Comparison of ENCODE assay signal across 8 cellular contexts in the genomic region with DNA sequence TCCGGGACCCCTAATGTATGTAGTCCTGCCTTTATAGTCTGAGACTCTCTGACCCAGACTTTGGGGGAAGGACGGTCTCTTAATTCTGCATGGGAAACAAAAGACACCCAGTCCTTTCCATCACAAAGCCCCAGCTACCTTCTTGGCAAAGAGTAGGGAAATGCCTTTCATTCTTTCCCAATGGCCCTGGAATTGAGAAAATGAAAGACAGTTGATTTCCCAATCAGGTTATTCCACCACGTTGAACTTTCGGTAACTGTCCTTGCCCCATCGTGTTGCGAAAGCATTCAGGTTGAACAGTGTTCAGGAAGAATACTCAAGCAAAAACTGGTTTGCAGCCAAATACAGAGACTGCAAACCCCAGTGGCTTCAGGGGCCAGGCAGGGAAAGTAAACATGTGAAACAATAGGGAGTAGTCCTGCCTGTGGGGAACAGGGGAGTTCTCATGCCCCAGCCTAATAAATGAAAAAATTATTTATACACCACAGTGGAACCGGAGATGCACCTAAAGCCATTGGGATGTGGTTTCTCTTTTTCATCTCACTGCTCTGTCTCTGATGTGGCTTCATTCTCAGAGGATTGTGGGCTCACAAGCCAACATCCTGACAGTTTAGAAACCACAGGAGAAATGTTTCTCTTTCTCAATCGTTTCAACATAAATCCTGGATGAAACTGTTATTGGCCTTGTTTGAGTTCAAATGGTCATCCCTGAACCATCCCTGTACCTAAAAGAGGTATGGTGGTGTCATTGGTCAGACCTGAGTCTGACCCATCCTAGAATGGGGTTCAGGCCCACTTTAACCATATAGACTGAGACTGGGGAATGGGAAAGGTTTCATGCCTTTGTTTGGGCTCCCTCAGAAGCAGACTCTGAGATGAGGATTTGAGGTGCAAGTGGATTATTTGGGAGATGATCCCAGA. TPM values are rescaled to one million over a fixed set of nuclear protein-coding genes. Genes with fewer than 3 reads are reported as not detected.
DNase-seq lines count a peak whose midpoint lies in the region; ATAC-seq and TF ChIP-seq lines count a peak whose summit lies in the region.

No MANE protein-coding gene starts in this region.

- no peaks in the 10 kb centered on the region for H3K36me3 ChIP-seq in SK-N-SH (replicated peaks in 1 of 2; ENCODE audit: control insufficient read depth in 1 of 2, insufficient read depth in 2 of 2, low read length in 1 of 2)
- no peaks in the 10 kb centered on the region for H3K36me3 ChIP-seq in naive thymus-derived CD4-positive, alpha-beta T cell (ENCODE audit: control insufficient read depth in 2 of 3, insufficient read depth in 3 of 3, low read length in 3 of 3)

- no peaks in the 10 kb centered on the region for H3K9me2 ChIP-seq in SK-N-SH

- H3K9me3 ChIP-seq in AG04450 (ENCODE audit: control insufficient read depth, insufficient read depth, low read length) = no peaks in the 10 kb centered on the region
- H3K9me3 ChIP-seq in SK-N-SH = no peaks in the 10 kb centered on the region
- no peaks in the 10 kb centered on the region for H3K9me3 ChIP-seq in naive thymus-derived CD4-positive, alpha-beta T cell (ENCODE audit: control insufficient read depth in 2 of 3, low read length in 3 of 3)

- peak overlapping the region; percentile 42; the same call in 1 of the 2 replicates for H2AFZ ChIP-seq in SK-N-SH (ENCODE audit: low read depth)

- H3K9ac ChIP-seq in SK-N-SH = no peak overlapping the region

- H3K27me3 ChIP-seq in AG04450 (ENCODE audit: control insufficient read depth, insufficient read depth, low read length) (no peaks in the 10 kb centered on the region), SK-N-SH (ENCODE audit: insufficient read depth) (no peaks in the 10 kb centered on the region)
- peaks cover 0 to 14% of the 10 kb centered on the region in 2 donors for H3K27me3 ChIP-seq in naive thymus-derived CD4-positive, alpha-beta T cell (ENCODE audit: control insufficient read depth in 2 of 2, insufficient read depth in 2 of 2, low read length in 2 of 2)

- 49% methylated on average over 8 of the region's 8 CpGs for WGBS in SK-N-SH (ENCODE audit: low lambda C conversion rate)

- TF ChIP-seq CTCF in AG04450 (IDR thresholded peaks at IDR 0.05; ENCODE audit: low read depth, low read length) = no peak
- TF ChIP-seq CTCF in SK-N-SH (IDR thresholded peaks at IDR 0.05) = no peak

- H3K4me3 ChIP-seq in AG04450 (ENCODE audit: low read depth, low read length) = no peak overlapping the region
- H3K4me3 ChIP-seq in SK-N-SH (ENCODE audit: low read depth in 2 of 2, low read length in 1 of 2) = no peak overlapping the region
- peak overlapping the region; percentile 9 for H3K4me3 ChIP-seq in naive thymus-derived CD4-positive, alpha-beta T cell (ENCODE audit: low read length)

- no peak for TF ChIP-seq RAD21 in SK-N-SH (IDR thresholded peaks at IDR 0.05; ENCODE audit: low read length)

- intact Hi-C loops in naive thymus-derived CD4-positive, alpha-beta T cell (cut with micrococcal nuclease) = loop anchor here in 1 of 2 donors (2.0 kb wide), 1 partner anchor 34 kb away; no protein-coding TSS in a partner anchor

- peaks cover 4% of the 10 kb centered on the region for H3F3A ChIP-seq in SK-N-SH (replicated peaks; ENCODE audit: insufficient read depth)

- ATAC-seq in naive thymus-derived CD4-positive, alpha-beta T cell = peak; percentile 74
- ATAC-seq in HG02852 (IDR thresholded peaks at IDR 0.05; ENCODE audit: unreplicated experiment) = no peak
- no peak for ATAC-seq in HG02642 (IDR thresholded peaks at IDR 0.05; ENCODE audit: poor library complexity, unreplicated experiment)

- peaks cover 43 to 75% (median 62%) of the 10 kb centered on the region in 5 donors for H3K27me3 Mint-ChIP-seq in naive thymus-derived CD4-positive, alpha-beta T cell

- DNase-seq in AG04450 (ENCODE audit: low read depth, low spot score) = peak; percentile 38
- peak; percentile 28 for DNase-seq in HK-2 (ENCODE audit: unreplicated experiment)
- DNase-seq in SK-N-SH = no peak
- peak; percentile 89 for DNase-seq in epithelial cell of prostate (ENCODE audit: low read depth, low spot score)
- DNase-seq in naive thymus-derived CD4-positive, alpha-beta T cell = peak in 7 of 9 donors; percentile 18 to 73 (median 68)
- no peak for DNase-seq in middle frontal gyrus (ENCODE audit: extremely low spot score, low spot score)

- no peak overlapping the region for H3K4me2 ChIP-seq in SK-N-SH

- POLR2A ChIA-PET in AG04450 (lab: Yijun Ruan, JAX) = interaction anchor here (0.9 kb wide), 1 partner anchor 21 kb away, joined by 3 read pairs; no protein-coding TSS in a partner anchor
- POLR2A ChIA-PET in SK-N-SH (lab: Yijun Ruan, JAX) = no interaction called here
- POLR2A ChIA-PET in naive thymus-derived CD4-positive, alpha-beta T cell (lab: Charles Lee) = no interaction called here

- peaks cover 0 to 3% of the 10 kb centered on the region in 2 experiments; a peak in 1 of 4 replicates for H3K4me1 ChIP-seq in SK-N-SH (ENCODE audit: control insufficient read depth in 1 of 2, insufficient read depth in 2 of 2, low read depth in 1 of 2, low read length in 1 of 2)
- peaks cover 13 to 20% of the 10 kb centered on the region in 2 donors for H3K4me1 ChIP-seq in naive thymus-derived CD4-positive, alpha-beta T cell (ENCODE audit: control insufficient read depth in 2 of 2, insufficient read depth in 2 of 2, low read length in 2 of 2)

- H3K79me2 ChIP-seq in SK-N-SH (ENCODE audit: insufficient read depth) = no peaks in the 10 kb centered on the region

- H3K27ac ChIP-seq in AG04450 (ENCODE audit: low read depth, low read length) = peak overlapping the region; percentile 53
- no peak overlapping the region for H3K27ac ChIP-seq in SK-N-SH (ENCODE audit: low read depth in 2 of 2, low read length in 1 of 2)
- peak overlapping the region; percentile 72 for H3K27ac ChIP-seq in epithelial cell of prostate
- no peak overlapping the region for H3K27ac ChIP-seq in naive thymus-derived CD4-positive, alpha-beta T cell (ENCODE audit: low read depth, low read length)

- H3K4me3 Mint-ChIP-seq in naive thymus-derived CD4-positive, alpha-beta T cell = peak overlapping the region; percentile 46 to 80 (median 70)

- no peak for TF ChIP-seq EP300 in SK-N-SH (IDR thresholded peaks at IDR 0.05; ENCODE audit: borderline replicate concordance in 1 of 2, low read depth in 1 of 2, low read length in 1 of 2)

- H3K36me3 Mint-ChIP-seq in naive thymus-derived CD4-positive, alpha-beta T cell = peaks cover 0 to 10% (median 0%) of the 10 kb centered on the region in 5 donors

- H4K20me1 ChIP-seq in SK-N-SH (ENCODE audit: insufficient read depth) = no peaks in the 10 kb centered on the region

- H3K4me1 Mint-ChIP-seq in naive thymus-derived CD4-positive, alpha-beta T cell = peaks cover 19 to 45% (median 25%) of the 10 kb centered on the region in 7 donors

- peaks cover 0 to 4% (median 0%) of the 10 kb centered on the region in 11 donors for H3K9me3 Mint-ChIP-seq in naive thymus-derived CD4-positive, alpha-beta T cell

- peak overlapping the region in 4 of 9 donors; percentile 19 to 72 (median 58) for H3K27ac Mint-ChIP-seq in naive thymus-derived CD4-positive, alpha-beta T cell

- CTCF ChIA-PET in AG04450 (lab: Charles Lee) (interaction anchor here (0.7 to 0.9 kb wide), 2 partner anchors 53 to 73 kb away, joined by 3 to 5 read pairs; no protein-coding TSS in a partner anchor), SK-N-SH (lab: Yijun Ruan, JAX) (interaction anchor here (1.4 kb wide), 1 partner anchor 158 kb away, joined by 5 read pairs; no protein-coding TSS in a partner anchor)
- CTCF ChIA-PET in naive thymus-derived CD4-positive, alpha-beta T cell (lab: Charles Lee) = no interaction called here

TF ChIP-seq in SK-N-SH, 30 proteins besides CTCF, POLR2A, EP300 and RAD21 (continues in another document):
- TF ChIP-seq FOXJ3 (CRISPR knock-in tag; IDR thresholded peaks at IDR 0.05) = no peak
- TF ChIP-seq RCOR1 (IDR thresholded peaks at IDR 0.05; ENCODE audit: low read length) = no peak
- no peak for TF ChIP-seq GATA2 (CRISPR knock-in tag; IDR thresholded peaks at IDR 0.05)
- no peak for TF ChIP-seq REST (IDR thresholded peaks at IDR 0.05; ENCODE audit: low read depth, low read length)

RNA-seq across cellular contexts. Expression of gene SLC9A8, which starts 44.2 kb away (rescaled TPM):
- polyA plus RNA-seq in AG04450 (2011; rRNA removed) (2.3 and 3.2 TPM in 2 replicates), SK-N-SH (2012; rRNA removed) (2.8 and 3.4 TPM in 2 replicates)
- polyA minus RNA-seq in AG04450 (2011; rRNA and poly(A)+ RNA removed) = 9.5 and 10.1 TPM in 2 replicates
- 1.4 and 2.1 TPM in 2 replicates for polyA plus RNA-seq in SK-N-SH (2012; cell fraction: cytosol; rRNA removed)
- 14.7 and 15.7 TPM in 2 replicates for polyA plus RNA-seq in SK-N-SH (2012; cell fraction: nucleus; rRNA removed)
- 10 to 100 TPM; 21.7 to 42.5 (median 25.7) TPM for total RNA-seq in naive thymus-derived CD4-positive, alpha-beta T cell
- polyA plus RNA-seq in naive thymus-derived CD4-positive, alpha-beta T cell = 1 to 10 TPM; 6.2 to 7.2 TPM

RNA-seq across cellular contexts. Expression of gene B4GALT5, which starts 54.8 kb away (rescaled TPM):
- polyA plus RNA-seq in AG04450 (2011; rRNA removed) (28.0 and 32.5 TPM in 2 replicates), SK-N-SH (2012; rRNA removed) (35.1 and 40.5 TPM in 2 replicates)
- polyA minus RNA-seq in AG04450 (2011; rRNA and poly(A)+ RNA removed) = 27.6 and 28.3 TPM in 2 replicates
- polyA plus RNA-seq in SK-N-SH (2012; cell fraction: cytosol; rRNA removed) = 42.3 and 44.9 TPM in 2 replicates
- 13.2 and 19.3 TPM in 2 replicates for polyA plus RNA-seq in SK-N-SH (2012; cell fraction: nucleus; rRNA removed)
- 10 to 100 TPM in 2 of 5 experiments, 1 to 10 TPM in 3; 3.3 to 23.1 (median 4.6) TPM for total RNA-seq in naive thymus-derived CD4-positive, alpha-beta T cell
- under 1 TPM; 0.14 to 0.37 TPM for polyA plus RNA-seq in naive thymus-derived CD4-positive, alpha-beta T cell

Comparison
In these comparisons a context has a peak if more than half of its experiments do, and no peak if none do; other contexts are left out.
1. DNase-seq: peak in AG04450 (single experiment), HK-2 (single experiment), epithelial cell of prostate (single experiment) and naive thymus-derived CD4-positive, alpha-beta T cell (7 of 9); none in SK-N-SH (single experiment) and middle frontal gyrus (single experiment).
2. H3K27ac ChIP-seq: peak in AG04450 (single experiment) and epithelial cell of prostate (single experiment); none in SK-N-SH (0 of 2) and naive thymus-derived CD4-positive, alpha-beta T cell (single experiment).
3. RNA of gene B4GALT5, which starts 54.8 kb away (polyA plus RNA-seq): 13.2 to 44.9 TPM in SK-N-SH and 28.0 to 32.5 TPM in AG04450; 0.14 to 0.37 TPM in naive thymus-derived CD4-positive, alpha-beta T cell; every median in the first group is over 10 times any median in the second.